ENCODE assay signal across 8 cellular contexts in genomic region chr16:2516391-2517240, GRCh38. TPM values are rescaled to one million over a fixed set of nuclear protein-coding genes. Genes with fewer than 3 reads are reported as not detected.
A peak's percentile ranks its signal among the peaks of the same experiment; 100 is the strongest.
DNase-seq lines count a peak whose midpoint lies in the region; ATAC-seq lines count a peak whose summit lies in the region.

No MANE protein-coding gene starts in this region.

- peaks cover 60 to 79% (median 63%) of the 10 kb centered on the region in 11 experiments for H4K20me1 ChIP-seq in BLaER1 treated with 17β-estradiol and CSF1 and Interleukin-3, amounts not matched to agents 10 nM and 100 nM

- peaks cover 7% of the 10 kb centered on the region for H3K27me3 Mint-ChIP-seq in dendritic cell treated with granulocyte-macrophage colony-stimulating factor and Interleukin-4, amounts not matched to agents 40 ng/mL and 50 ng/mL, for 4 days
- H3K27me3 Mint-ChIP-seq in naive thymus-derived CD8-positive, alpha-beta T cell: peaks cover 0 to 5% (median 0%) of the 10 kb centered on the region in 5 donors

- POLR2A ChIA-PET in naive thymus-derived CD8-positive, alpha-beta T cell (lab: Charles Lee): interaction anchor here (0.6 to 6.8 kb wide), 3 partner anchors 17 to 1835 kb away, joined by 3 to 146 read pairs (median 9); partner anchors contain the start of genes CEMP1 and PDPK1

- peaks cover 75% of the 10 kb centered on the region for H3K4me1 Mint-ChIP-seq in dendritic cell treated with granulocyte-macrophage colony-stimulating factor and Interleukin-4, amounts not matched to agents 40 ng/mL and 50 ng/mL, for 4 days (ENCODE audit: low read depth)
- peaks cover 43 to 83% (median 72%) of the 10 kb centered on the region in 4 donors for H3K4me1 Mint-ChIP-seq in naive thymus-derived CD8-positive, alpha-beta T cell

- H3K36me3 ChIP-seq in BLaER1 treated with 17β-estradiol and CSF1 and Interleukin-3, amounts not matched to agents 10 nM and 100 nM: peaks cover 7 to 35% (median 20%) of the 10 kb centered on the region in 11 experiments; a peak in 19 of 22 replicates
- H3K36me3 ChIP-seq in NT2/D1 (ENCODE audit: insufficient read depth, insufficient read length, low read length): peaks cover 42% of the 10 kb centered on the region

- H3K9ac ChIP-seq in BLaER1 treated with 17β-estradiol and CSF1 and Interleukin-3, amounts not matched to agents 10 nM and 100 nM: peak overlapping the region; percentile 54 to 100 (median 97); a peak in 21 of 22 replicates
- H3K9ac ChIP-seq in NT2/D1 (ENCODE audit: insufficient read length, low read depth): peak overlapping the region; percentile 34

- peak overlapping the region in 8 of 10 experiments; percentile 21 to 99 (median 92); a peak in 13 of 20 replicates for H3K4me3 ChIP-seq in BLaER1 treated with 17β-estradiol and CSF1 and Interleukin-3, amounts not matched to agents 10 nM and 100 nM
- no peak overlapping the region for H3K4me3 ChIP-seq in NT2/D1 (ENCODE audit: insufficient read length, low read depth)

- peak overlapping the region; percentile 99 for H3K27ac Mint-ChIP-seq in dendritic cell treated with granulocyte-macrophage colony-stimulating factor and Interleukin-4, amounts not matched to agents 40 ng/mL and 50 ng/mL, for 4 days
- H3K27ac Mint-ChIP-seq in naive thymus-derived CD8-positive, alpha-beta T cell: peak overlapping the region; percentile 86 to 97 (median 96)

- peaks cover 80% of the 10 kb centered on the region for H3K36me3 Mint-ChIP-seq in dendritic cell treated with granulocyte-macrophage colony-stimulating factor and Interleukin-4, amounts not matched to agents 40 ng/mL and 50 ng/mL, for 4 days (ENCODE audit: low read depth)
- peaks cover 0 to 23% (median 0%) of the 10 kb centered on the region in 3 donors for H3K36me3 Mint-ChIP-seq in naive thymus-derived CD8-positive, alpha-beta T cell

- intact Hi-C loops in dendritic cell treated with granulocyte-macrophage colony-stimulating factor and Interleukin-4, amounts not matched to agents 40 ng/mL and 50 ng/mL, for 4 days (cut with micrococcal nuclease): no loop called here

- H3K4me1 ChIP-seq in BLaER1 treated with 17β-estradiol and CSF1 and Interleukin-3, amounts not matched to agents 10 nM and 100 nM: peaks cover 66 to 78% (median 72%) of the 10 kb centered on the region in 10 experiments
- H3K4me1 ChIP-seq in NT2/D1 (ENCODE audit: insufficient read depth, insufficient read length): peaks cover 28% of the 10 kb centered on the region

- peak overlapping the region; percentile 85 to 100 (median 98) for H3K4me2 ChIP-seq in BLaER1 treated with 17β-estradiol and CSF1 and Interleukin-3, amounts not matched to agents 10 nM and 100 nM

- no peaks in the 10 kb centered on the region for H3K9me3 ChIP-seq in BLaER1 treated with 17β-estradiol and CSF1 and Interleukin-3, amounts not matched to agents 10 nM and 100 nM (replicated peaks in 1 of 11)
- H3K9me3 ChIP-seq in NT2/D1 (ENCODE audit: insufficient read depth, low read length): no peaks in the 10 kb centered on the region

- no peaks in the 10 kb centered on the region for H3K9me3 Mint-ChIP-seq in dendritic cell treated with granulocyte-macrophage colony-stimulating factor and Interleukin-4, amounts not matched to agents 40 ng/mL and 50 ng/mL, for 4 days
- peaks cover 0 to 3% (median 0%) of the 10 kb centered on the region in 9 donors for H3K9me3 Mint-ChIP-seq in naive thymus-derived CD8-positive, alpha-beta T cell

- peak overlapping the region in 10 of 11 experiments; percentile 14 to 99 (median 98); a peak in 18 of 22 replicates for H3K27ac ChIP-seq in BLaER1 treated with 17β-estradiol and CSF1 and Interleukin-3, amounts not matched to agents 10 nM and 100 nM

- DNase-seq in NT2/D1 (ENCODE audit: low read depth, low spot score): no peak
- DNase-seq in naive thymus-derived CD8-positive, alpha-beta T cell: no peak

- H3K4me3 Mint-ChIP-seq in dendritic cell treated with granulocyte-macrophage colony-stimulating factor and Interleukin-4, amounts not matched to agents 40 ng/mL and 50 ng/mL, for 4 days: peak overlapping the region; percentile 91
- peak overlapping the region; percentile 86 to 96 (median 90) for H3K4me3 Mint-ChIP-seq in naive thymus-derived CD8-positive, alpha-beta T cell

- H3K27me3 ChIP-seq in BLaER1 treated with 17β-estradiol and CSF1 and Interleukin-3, amounts not matched to agents 10 nM and 100 nM: no peaks in the 10 kb centered on the region
- no peaks in the 10 kb centered on the region for H3K27me3 ChIP-seq in NT2/D1 (ENCODE audit: insufficient read depth, insufficient read length)

- no peak for ATAC-seq in naive thymus-derived CD8-positive, alpha-beta T cell
- no peak for ATAC-seq in GM21381 (IDR thresholded peaks at IDR 0.05; ENCODE audit: unreplicated experiment)
- no peak for ATAC-seq in GM19455 (IDR thresholded peaks at IDR 0.05; ENCODE audit: unreplicated experiment)
- ATAC-seq in HG02763 (IDR thresholded peaks at IDR 0.05; ENCODE audit: unreplicated experiment): no peak
- no peak for ATAC-seq in GM18909 (IDR thresholded peaks at IDR 0.05; ENCODE audit: poor library complexity, unreplicated experiment)

RNA-seq across cellular contexts. Expression of gene ATP6V0C, which starts 2.9 kb away (rescaled TPM):
- 100 to 1,000 TPM; 116 to 123 TPM for total RNA-seq in naive thymus-derived CD8-positive, alpha-beta T cell
- polyA plus RNA-seq in naive thymus-derived CD8-positive, alpha-beta T cell: 10 to 100 TPM; 74.9 to 84.9 (median 77.6) TPM

RNA-seq across cellular contexts. Expression of gene AMDHD2, which starts 3.6 kb away (rescaled TPM):
- total RNA-seq in naive thymus-derived CD8-positive, alpha-beta T cell: 100 to 1,000 TPM; 103 to 107 TPM
- 10 to 100 TPM; 15.2 to 17.4 (median 16.4) TPM for polyA plus RNA-seq in naive thymus-derived CD8-positive, alpha-beta T cell

RNA-seq across cellular contexts. Expression of gene CEMP1, which starts 14.6 kb away (rescaled TPM):
- 1 to 10 TPM; 1.6 to 2.1 TPM for total RNA-seq in naive thymus-derived CD8-positive, alpha-beta T cell
- 1 to 10 TPM in 2 of 3 donors, under 1 TPM in 1; 0.81 to 6.0 (median 2.8) TPM for polyA plus RNA-seq in naive thymus-derived CD8-positive, alpha-beta T cell

RNA-seq across cellular contexts. Expression of gene PDPK1, which starts 21.2 kb away (rescaled TPM):
- 10 to 100 TPM; 66.1 to 69.7 TPM for total RNA-seq in naive thymus-derived CD8-positive, alpha-beta T cell
- 10 to 100 TPM; 27.1 to 44.7 (median 28.6) TPM for polyA plus RNA-seq in naive thymus-derived CD8-positive, alpha-beta T cell

RNA-seq across cellular contexts. Expression of gene TBC1D24, which starts 41.7 kb away (rescaled TPM):
- total RNA-seq in naive thymus-derived CD8-positive, alpha-beta T cell: 10 to 100 TPM; 13.4 to 17.3 TPM
- polyA plus RNA-seq in naive thymus-derived CD8-positive, alpha-beta T cell: 1 to 10 TPM; 2.6 to 3.0 (median 2.6) TPM
